Comparison of ENCODE assay signal across 1 cellular context in genomic region chr5:151036556-151036955, GRCh38.
TF ChIP-seq lines count a peak whose summit lies in the region.

No MANE protein-coding gene starts in this region.

TF ChIP-seq in Ishikawa, 13 proteins besides CTCF, POLR2A, EP300 and RAD21 (continued from another document):
- TF ChIP-seq MAX (IDR thresholded peaks at IDR 0.05), result no peak
